ENCODE assay signal across 16 cellular contexts in genomic region chr15:85453144-85453872, GRCh38.
A peak's percentile ranks its signal among the peaks of the same experiment; 100 is the strongest.
DNase-seq lines count a peak whose midpoint lies in the region; ATAC-seq and TF ChIP-seq lines count a peak whose summit lies in the region.
"Had no signal": no experiment of that assay in that cellular context is flagged by ENCODE, and none has a peak within 500 bp of the region (broad histone marks: within the 10 kb centered on the region; RNA-seq: fewer than 3 reads in every experiment).

No MANE protein-coding gene starts in this region.

- no peaks in the 10 kb centered on the region for H3K36me3 ChIP-seq in gastroesophageal sphincter
- H3K36me3 ChIP-seq in neuronal stem cell (replicated peaks in 1 of 2; ENCODE audit: control insufficient read depth in 2 of 2, insufficient read depth in 2 of 2, low read length in 2 of 2), result no peaks in the 10 kb centered on the region
- no peaks in the 10 kb centered on the region for H3K36me3 ChIP-seq in osteoblast (ENCODE audit: insufficient read depth, low read length)
- H3K36me3 ChIP-seq: colonic mucosa, vagina had no signal

- no peak overlapping the region for H3K56ac ChIP-seq in H9 (ENCODE audit: insufficient read length, low read depth, low read length)

- H3K9me3 ChIP-seq in H9 (ENCODE audit: control insufficient read depth, low read depth, low read length), result no peaks in the 10 kb centered on the region
- peaks cover 0 to 23% (median 0%) of the 10 kb centered on the region in 3 donors for H3K9me3 ChIP-seq in gastroesophageal sphincter
- H3K9me3 ChIP-seq in neuronal stem cell (replicated peaks in 1 of 2; ENCODE audit: control insufficient read depth in 2 of 2, insufficient read depth in 1 of 2, low read depth in 1 of 2, low read length in 2 of 2), result peaks cover 0 to 33% of the 10 kb centered on the region in 2 donors
- peaks cover 4% of the 10 kb centered on the region for H3K9me3 ChIP-seq in osteoblast (ENCODE audit: low read depth, low read length)
- H3K9me3 ChIP-seq: colonic mucosa had no signal

- CTCF ChIA-PET in RWPE1 (lab: Yijun Ruan, JAX), result interaction anchor here (0.5 kb wide), 1 partner anchor 128 kb away, joined by 3 read pairs; no protein-coding TSS in a partner anchor

- H3K14ac ChIP-seq in H9 (ENCODE audit: insufficient read depth, low read length) (no peak overlapping the region), neuronal stem cell (ENCODE audit: low read length) (no peak overlapping the region)

- no peak overlapping the region for H2BK15ac ChIP-seq in H9 (ENCODE audit: low read depth, low read length)
- H2BK15ac ChIP-seq in neuronal stem cell (ENCODE audit: low read length), result no peak overlapping the region

- H3K27ac ChIP-seq in H9 (ENCODE audit: insufficient read length, low read depth, low read length) (no peak overlapping the region), RWPE1 (peak overlapping the region; percentile 26), gastroesophageal sphincter (peak overlapping the region in 3 of 4 donors; percentile 42 to 52 (median 48)), neuronal stem cell (replicated peaks; ENCODE audit: low read length) (no peak overlapping the region), osteoblast (ENCODE audit: low read depth, low read length) (no peak overlapping the region)
- H3K27ac ChIP-seq: colonic mucosa, SK-N-MC, vagina had no signal

- H3K4ac ChIP-seq in H9 (ENCODE audit: low read depth, low read length) (no peak overlapping the region), neuronal stem cell (ENCODE audit: low read length) (no peak overlapping the region)

- H3K27me3 ChIP-seq in H9 (ENCODE audit: insufficient read depth, low read length) (no peaks in the 10 kb centered on the region), gastroesophageal sphincter (no peaks in the 10 kb centered on the region), neuronal stem cell (ENCODE audit: control insufficient read depth in 3 of 3, insufficient read depth in 3 of 3, low read depth in 1 of 3, low read length in 3 of 3) (no peaks in the 10 kb centered on the region), osteoblast (ENCODE audit: insufficient read depth, low read length) (no peaks in the 10 kb centered on the region)
- H3K27me3 ChIP-seq: colonic mucosa, vagina had no signal

- H3K23me2 ChIP-seq in H9 (ENCODE audit: insufficient read length, low read depth, low read length, poor library complexity, severe bottlenecking), result no peaks in the 10 kb centered on the region

- peaks cover 26 to 30% of the 10 kb centered on the region in 2 experiments for H3K9me3 Mint-ChIP-seq in H9
- peaks cover 15% of the 10 kb centered on the region for H3K9me3 Mint-ChIP-seq in type B pancreatic cell

- peaks cover 6% of the 10 kb centered on the region for H3K79me1 ChIP-seq in H9 (ENCODE audit: insufficient read depth, low read depth, low read length, poor library complexity, severe bottlenecking)
- peaks cover 10% of the 10 kb centered on the region for H3K79me1 ChIP-seq in neuronal stem cell (ENCODE audit: low read depth, low read length)

- TF ChIP-seq EP300 in gastroesophageal sphincter (IDR thresholded peaks at IDR 0.05), result no peak

- H3K27me3 Mint-ChIP-seq in H9 (ENCODE audit: low read depth), result no peaks in the 10 kb centered on the region; the same call in 1 of the 2 replicates
- H3K27me3 Mint-ChIP-seq in type B pancreatic cell, result no peaks in the 10 kb centered on the region

- H2BK12ac ChIP-seq in H9 (ENCODE audit: insufficient read length, low read depth, low read length) (no peak overlapping the region), neuronal stem cell (ENCODE audit: low read length) (no peak overlapping the region)

- POLR2A ChIA-PET in RWPE1 (lab: Yijun Ruan, JAX; ENCODE audit: low non-redundant PET), result no interaction called here

- H2BK5ac ChIP-seq in H9 (ENCODE audit: insufficient read length, low read length) (no peak overlapping the region), neuronal stem cell (ENCODE audit: low read length) (no peak overlapping the region)

- H2AFZ ChIP-seq in H9 (ENCODE audit: low read length), result no peak overlapping the region
- H2AFZ ChIP-seq in neuronal stem cell (ENCODE audit: low read length), result no peak overlapping the region
- no peak overlapping the region for H2AFZ ChIP-seq in osteoblast (ENCODE audit: low read length)

- H4K8ac ChIP-seq in H9 (replicated peaks; ENCODE audit: insufficient read length, low read depth, low read length) (no peak overlapping the region), neuronal stem cell (ENCODE audit: low read depth, low read length) (no peak overlapping the region)

- H3K4me3 ChIP-seq in gastroesophageal sphincter (no peak overlapping the region), neuronal stem cell (ENCODE audit: low read length in 2 of 2) (no peak overlapping the region), osteoblast (ENCODE audit: insufficient read depth, low read length) (no peak overlapping the region)
- H3K4me3 ChIP-seq: colonic mucosa, SK-N-MC, vagina had no signal

- no peak overlapping the region for H2BK20ac ChIP-seq in H9 (ENCODE audit: low read depth, low read length, poor library complexity, severe bottlenecking)

- H2BK120ac ChIP-seq in H9 (ENCODE audit: low read depth, low read length, poor library complexity, severe bottlenecking) (no peak overlapping the region), neuronal stem cell (ENCODE audit: low read depth, low read length) (no peak overlapping the region)

- H3K4me3 Mint-ChIP-seq in H9 (no peak overlapping the region), type B pancreatic cell (no peak overlapping the region)
- H3K4me3 Mint-ChIP-seq: CD14-positive monocyte had no signal

- no peak overlapping the region for H4K5ac ChIP-seq in H9 (ENCODE audit: insufficient read length, low read depth, low read length)

- H3K36me3 Mint-ChIP-seq in H9 (ENCODE audit: insufficient read depth in 1 of 3, low read depth in 3 of 3), result peaks cover 22 to 30% (median 24%) of the 10 kb centered on the region in 3 experiments
- peaks cover 31% of the 10 kb centered on the region for H3K36me3 Mint-ChIP-seq in type B pancreatic cell

- TF ChIP-seq POLR2A in gastroesophageal sphincter (IDR thresholded peaks at IDR 0.05), result no peak

- H3K27ac Mint-ChIP-seq in H9, result peak overlapping the region in 2 of 3 experiments; percentile 13 to 30; a peak in 2 of 7 replicates
- H3K27ac Mint-ChIP-seq in type B pancreatic cell, result no peak overlapping the region

- H3K23ac ChIP-seq in H9 (ENCODE audit: insufficient read length, low read depth, low read length), result no peak overlapping the region
- H3K23ac ChIP-seq in neuronal stem cell (ENCODE audit: low read depth, low read length, poor library complexity), result peak overlapping the region; percentile 39

- H3K4me1 Mint-ChIP-seq in H9 (peaks cover 17 to 18% of the 10 kb centered on the region in 2 experiments), type B pancreatic cell (ENCODE audit: unreplicated experiment) (peaks cover 21% of the 10 kb centered on the region)

- peaks cover 3% of the 10 kb centered on the region; the same call in 1 of the 2 replicates for H3K79me2 ChIP-seq in H9 (ENCODE audit: insufficient read depth, low read length)
- peaks cover 84% of the 10 kb centered on the region for H3K79me2 ChIP-seq in osteoblast (ENCODE audit: insufficient read depth, low read length)

- H3K9ac ChIP-seq in H9 (ENCODE audit: extremely low read depth, insufficient read length, low read length) (no peak overlapping the region), neuronal stem cell (ENCODE audit: low read depth, low read length, poor library complexity) (no peak overlapping the region)

- no peak for TF ChIP-seq CTCF in H9 (conservative IDR thresholded peaks at IDR 0.05)
- no peak for TF ChIP-seq CTCF in RWPE1 (conservative IDR thresholded peaks at IDR 0.05; ENCODE audit: low read depth)
- no peak for TF ChIP-seq CTCF in gastroesophageal sphincter (IDR thresholded peaks at IDR 0.05)
- TF ChIP-seq CTCF in osteoblast (IDR thresholded peaks at IDR 0.05; ENCODE audit: extremely low read depth, low read depth, low read length), result no peak
- no peak for TF ChIP-seq CTCF in type B pancreatic cell (conservative IDR thresholded peaks at IDR 0.05)

- no peak for ATAC-seq in gastroesophageal sphincter

- WGBS in H9 (ENCODE audit: extremely low coverage, insufficient read length, low lambda C conversion rate), result no CpG with 5 or more reads among the region's 5 CpGs
- 80% methylated on average over 1 of the region's 5 CpGs; no CpG with 5 or more reads in 1 of the 2 donors for WGBS in gastroesophageal sphincter (ENCODE audit: low coverage in 1 of 2), 2 donors
- no CpG with 5 or more reads among the region's 5 CpGs for WGBS in neuronal stem cell (ENCODE audit: extremely low coverage in 2 of 2, insufficient read length in 2 of 2, insufficient replicate concordance in 1 of 2), 2 donors

- no peak overlapping the region for H3K4me2 ChIP-seq in H9 (ENCODE audit: insufficient read depth, insufficient read length, low read length)
- no peak overlapping the region for H3K4me2 ChIP-seq in neuronal stem cell (ENCODE audit: insufficient read depth, low read length, poor library complexity, severe bottlenecking)
- H3K4me2 ChIP-seq in osteoblast (ENCODE audit: insufficient read depth, low read length), result no peak overlapping the region

- H2AK5ac ChIP-seq in H9 (ENCODE audit: insufficient read length, low read length) (no peak overlapping the region), neuronal stem cell (ENCODE audit: low read depth, low read length) (no peak overlapping the region)

- no peak overlapping the region for H3K18ac ChIP-seq in H9 (ENCODE audit: insufficient read length, low read depth, low read length)
- H3K18ac ChIP-seq in neuronal stem cell (ENCODE audit: low read length), result peak overlapping the region; percentile 24

- H3T11ph ChIP-seq in H9 (ENCODE audit: low read length), result no peak overlapping the region

- H4K20me1 ChIP-seq in H9 (ENCODE audit: control insufficient read depth, insufficient read depth, insufficient read length) (no peaks in the 10 kb centered on the region), osteoblast (ENCODE audit: insufficient read depth, low read length) (peaks cover 49% of the 10 kb centered on the region)

- DNase-seq in H9 (no peak), RWPE1 (ENCODE audit: low spot score) (no peak), neuronal stem cell (ENCODE audit: low spot score) (no peak), osteoblast (ENCODE audit: insufficient read length, low spot score, missing footprints) (no peak), NCI-H1105 (lab: John Stamatoyannopoulos, UW) (no peak), type B pancreatic cell (ENCODE audit: extremely low spot score, unreplicated experiment) (no peak)
- DNase-seq: colonic mucosa; H7; hypothalamus; NCI-H2081; stimulated activated CD4-positive, alpha-beta T cell treated with anti-CD3 and anti-CD28 coated beads, Interleukin-4, amount 100 ng/mL, for 4 hours; stimulated activated naive CD4-positive, alpha-beta T cell had no signal

- H3K4me1 ChIP-seq in H9 (ENCODE audit: insufficient read depth, low read length) (0 out of 2 replicates have a peak, but pooled peaks cover 5% of the 10 kb centered on the region), gastroesophageal sphincter (peaks cover 12 to 64% (median 19%) of the 10 kb centered on the region in 3 donors), neuronal stem cell (ENCODE audit: control insufficient read depth in 2 of 2, insufficient read depth in 1 of 2, low read depth in 1 of 2, low read length in 2 of 2) (peaks cover 1 to 5% of the 10 kb centered on the region in 2 donors), osteoblast (ENCODE audit: insufficient read depth, low read length) (no peaks in the 10 kb centered on the region)

- no peak overlapping the region for H4K91ac ChIP-seq in H9 (ENCODE audit: insufficient read length, low read depth, low read length)
- H4K91ac ChIP-seq in neuronal stem cell (ENCODE audit: low read depth, low read length, poor library complexity), result no peak overlapping the region

Comparison
In these comparisons a context has a peak if more than half of its experiments do, and no peak if none do; other contexts are left out.
1. H3K27ac ChIP-seq: peak in RWPE1 (single experiment) and gastroesophageal sphincter (3 of 4); none in H9 (single experiment), neuronal stem cell (single experiment) and osteoblast (single experiment).